In genomic region chr1:33425900-33426299, GRCh38 we compare ENCODE assay signal across 24 cellular contexts. TPM values are rescaled to one million over a fixed set of nuclear protein-coding genes. Genes with fewer than 3 reads are reported as not detected.
A peak's percentile ranks its signal among the peaks of the same experiment; 100 is the strongest.
DNase-seq lines count a peak whose midpoint lies in the region; ATAC-seq and TF ChIP-seq lines count a peak whose summit lies in the region.
"Had no signal": no experiment of that assay in that cellular context is flagged by ENCODE, and none has a peak within 500 bp of the region (broad histone marks: within the 10 kb centered on the region; RNA-seq: fewer than 3 reads in every experiment).

No MANE protein-coding gene starts in this region.

- no peaks in the 10 kb centered on the region for H3K36me3 Mint-ChIP-seq in activated T-cell treated with anti-CD3 and anti-CD28 coated beads, Interleukin-2, amount 50 U/mL, for 72 hours (ENCODE audit: insufficient read depth in 2 of 2)
- no peaks in the 10 kb centered on the region for H3K36me3 Mint-ChIP-seq in activated T-helper 17 cell treated with anti-CD3 and anti-CD28 coated beads, Interleukin-2, amount 50 U/mL, for 72 hours (ENCODE audit: low read depth)

- ATAC-seq in activated T-cell treated with anti-CD3 and anti-CD28 coated beads, Interleukin-2, amount 50 U/mL, for 72 hours (replicated peaks in 1 of 2) = peak; percentile 61 to 65
- ATAC-seq in GM21529 (IDR thresholded peaks at IDR 0.05; ENCODE audit: unreplicated experiment) (peak; percentile 55), HG03378 (IDR thresholded peaks at IDR 0.05; ENCODE audit: unreplicated experiment) (no peak), HG02981 (IDR thresholded peaks at IDR 0.05; ENCODE audit: unreplicated experiment) (no peak)
- ATAC-seq in activated T-helper 17 cell treated with anti-CD3 and anti-CD28 coated beads, Interleukin-2, amount 50 U/mL, for 72 hours (replicated peaks) = peak; percentile 84

- no peak overlapping the region for H3K27ac ChIP-seq in coronary artery
- H3K27ac ChIP-seq: GM23248, RWPE1, SJSA1 had no signal

- H3K27me3 Mint-ChIP-seq in activated T-cell treated with anti-CD3 and anti-CD28 coated beads, Interleukin-2, amount 50 U/mL, for 72 hours (ENCODE audit: low read depth) = peaks cover 11% of the 10 kb centered on the region
- H3K27me3 Mint-ChIP-seq in activated T-helper 17 cell treated with anti-CD3 and anti-CD28 coated beads, Interleukin-2, amount 50 U/mL, for 72 hours = peaks cover 13% of the 10 kb centered on the region

- H3K4me3 ChIP-seq in coronary artery = no peak overlapping the region
- H3K4me3 ChIP-seq: GM23248, SJSA1 had no signal

- H3K9me3 Mint-ChIP-seq in activated T-cell treated with anti-CD3 and anti-CD28 coated beads, Interleukin-2, amount 50 U/mL, for 72 hours = no peaks in the 10 kb centered on the region
- no peaks in the 10 kb centered on the region for H3K9me3 Mint-ChIP-seq in activated T-helper 17 cell treated with anti-CD3 and anti-CD28 coated beads, Interleukin-2, amount 50 U/mL, for 72 hours
- H3K9me3 Mint-ChIP-seq: CD4-positive, alpha-beta T cell had no signal

- TF ChIP-seq CTCF in coronary artery (IDR thresholded peaks at IDR 0.05) = no peak

- H3K4me3 Mint-ChIP-seq in activated T-cell treated with anti-CD3 and anti-CD28 coated beads, Interleukin-2, amount 50 U/mL, for 72 hours = no peak overlapping the region
- no peak overlapping the region for H3K4me3 Mint-ChIP-seq in activated T-helper 17 cell treated with anti-CD3 and anti-CD28 coated beads, Interleukin-2, amount 50 U/mL, for 72 hours
- H3K4me3 Mint-ChIP-seq: CD4-positive, alpha-beta T cell had no signal

- H3K27ac Mint-ChIP-seq in activated T-cell treated with anti-CD3 and anti-CD28 coated beads, Interleukin-2, amount 50 U/mL, for 72 hours = no peak overlapping the region
- no peak overlapping the region for H3K27ac Mint-ChIP-seq in activated T-helper 17 cell treated with anti-CD3 and anti-CD28 coated beads, Interleukin-2, amount 50 U/mL, for 72 hours
- H3K27ac Mint-ChIP-seq: CD4-positive, alpha-beta T cell had no signal

- DNase-seq in activated T-cell treated with anti-CD3 and anti-CD28 coated beads, Interleukin-2, amount 50 U/mL, for 72 hours = peak in 1 of 2 donors; percentile 19
- no peak for DNase-seq in activated T-cell treated with anti-CD3 and anti-CD28 coated beads for 4 hours
- no peak for DNase-seq in coronary artery (ENCODE audit: low spot score)
- no peak for DNase-seq in cortex of kidney (lab: John Stamatoyannopoulos, UW)
- DNase-seq: 8988T; BE2C; Calu3; CD4-positive, alpha-beta T cell; GM23248; KBM-7; NCI-H1436; NCI-H2029; NCI-H2171; NCI-H446; NCI-H69; NK-92 treated with Interleukin-12 subunit alpha and Interleukin-12 subunit beta, amount 100 ng/mL, for 24 hours; OCI-M1; SW 1271 had no signal

- peaks cover 14% of the 10 kb centered on the region for H3K4me1 Mint-ChIP-seq in activated T-cell treated with anti-CD3 and anti-CD28 coated beads, Interleukin-2, amount 50 U/mL, for 72 hours (ENCODE audit: low read depth)
- peaks cover 7% of the 10 kb centered on the region for H3K4me1 Mint-ChIP-seq in activated T-helper 17 cell treated with anti-CD3 and anti-CD28 coated beads, Interleukin-2, amount 50 U/mL, for 72 hours

RNA-seq across cellular contexts. Expression of gene PHC2, which starts 5.0 kb away (rescaled TPM):
- total RNA-seq in activated T-cell treated with anti-CD3 and anti-CD28 coated beads, Interleukin-2, amount 50 U/mL, for 72 hours = 10 to 100 TPM; 29.4 to 31.5 TPM
- total RNA-seq in activated T-helper 17 cell treated with anti-CD3 and anti-CD28 coated beads, Interleukin-2, amount 50 U/mL, for 72 hours = 10 to 100 TPM; 21.4 to 27.3 TPM

RNA-seq across cellular contexts. Expression of gene ZSCAN20, which starts 46.5 kb away (rescaled TPM):
- total RNA-seq in activated T-cell treated with anti-CD3 and anti-CD28 coated beads, Interleukin-2, amount 50 U/mL, for 72 hours = 1 to 10 TPM; 3.1 to 3.3 TPM
- 1 to 10 TPM; 4.1 to 5.8 TPM for total RNA-seq in activated T-helper 17 cell treated with anti-CD3 and anti-CD28 coated beads, Interleukin-2, amount 50 U/mL, for 72 hours

Comparison
In these comparisons a context has a peak if more than half of its experiments do, and no peak if none do; other contexts are left out.
1. ATAC-seq: peak in activated T-cell treated with anti-CD3 and anti-CD28 coated beads, Interleukin-2, amount 50 U/mL, for 72 hours (2 of 2), GM21529 (single experiment) and activated T-helper 17 cell treated with anti-CD3 and anti-CD28 coated beads, Interleukin-2, amount 50 U/mL, for 72 hours (single experiment); none in HG03378 (single experiment) and HG02981 (single experiment).